ENCODE assay signal across 10 cellular contexts in the genomic region with DNA sequence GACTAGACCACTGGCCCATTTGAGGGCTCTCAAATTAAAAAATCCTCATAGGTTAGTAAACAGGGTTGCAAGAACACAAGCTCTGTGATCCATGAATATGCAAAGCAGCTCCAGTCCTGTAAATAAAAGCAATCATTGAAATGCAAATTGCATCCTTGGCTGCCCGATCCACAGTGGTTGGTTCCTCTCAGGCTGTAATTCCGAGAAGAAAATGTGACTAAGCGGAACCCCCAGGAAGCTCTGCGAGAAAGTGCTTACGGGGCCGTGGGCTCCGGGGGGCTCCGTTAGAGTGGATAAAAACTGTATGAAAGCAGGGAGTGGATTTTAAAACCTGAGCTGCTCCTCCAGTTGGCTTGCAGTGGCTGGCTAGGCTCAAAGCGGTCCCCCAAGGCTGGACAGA. TPM values are rescaled to one million over a fixed set of nuclear protein-coding genes. Genes with fewer than 3 reads are reported as not detected.
DNase-seq lines count a peak whose midpoint lies in the region; ATAC-seq and TF ChIP-seq lines count a peak whose summit lies in the region.
"Had no signal": no experiment of that assay in that cellular context is flagged by ENCODE, and none has a peak within 500 bp of the region (broad histone marks: within the 10 kb centered on the region; RNA-seq: fewer than 3 reads in every experiment).

No MANE protein-coding gene starts in this region.

- H3K27me3 ChIP-seq in psoas muscle (ENCODE audit: insufficient read depth in 3 of 3, low read length in 2 of 3), result no peaks in the 10 kb centered on the region
- H3K27me3 ChIP-seq: ascending aorta had no signal

- CTCF ChIA-PET in RWPE1 (lab: Yijun Ruan, JAX), result interaction anchor here (0.6 kb wide), 1 partner anchor 118 kb away, joined by 5 read pairs; no protein-coding TSS in a partner anchor

- no peaks in the 10 kb centered on the region for H3K36me3 ChIP-seq in ES-I3 (ENCODE audit: insufficient read depth, low read length)
- peaks cover 0 to 5% of the 10 kb centered on the region in 2 donors for H3K36me3 ChIP-seq in psoas muscle (ENCODE audit: insufficient read depth in 1 of 2, low read depth in 1 of 2)
- H3K36me3 ChIP-seq: ascending aorta had no signal

- 65 to 74% (median 71%) methylated on average over 9 of the region's 9 CpGs for WGBS in psoas muscle, 3 donors

- H3K9me3 ChIP-seq in ES-I3 (ENCODE audit: control insufficient read depth, insufficient read depth, low read length) (no peaks in the 10 kb centered on the region), iPS-18c (ENCODE audit: control insufficient read depth, insufficient read depth, low read length) (peaks cover 2% of the 10 kb centered on the region), psoas muscle (no peaks in the 10 kb centered on the region)
- H3K9me3 ChIP-seq: ascending aorta had no signal

- H3K4me1 ChIP-seq in ES-I3 (ENCODE audit: insufficient read depth, low read length), result peaks cover 20% of the 10 kb centered on the region; the same call in 1 of the 2 replicates
- H3K4me1 ChIP-seq in psoas muscle, result peaks cover 35% of the 10 kb centered on the region

- intact Hi-C loops in psoas muscle (cut with DNase I), result loop anchor here (5.0 to 10.0 kb wide), 4 partner anchors 35 to 897 kb away; a partner anchor contains a TSS

- ATAC-seq in psoas muscle (no peak), HG02798 (IDR thresholded peaks at IDR 0.05; ENCODE audit: poor library complexity, unreplicated experiment) (no peak)

- H3K27ac ChIP-seq in psoas muscle (peak overlapping the region; percentile 92), RWPE1 (no peak overlapping the region)

- H3K9ac ChIP-seq in ES-I3 (ENCODE audit: low read depth, low read length), result peak overlapping the region; percentile 85

- POLR2A ChIA-PET in RWPE1 (lab: Yijun Ruan, JAX; ENCODE audit: low non-redundant PET), result no interaction called here

- H3K4me3 ChIP-seq in iPS-18c (ENCODE audit: insufficient read depth, low read depth, low read length) (peak overlapping the region; percentile 84; the same call in 1 of the 2 replicates), psoas muscle (peak overlapping the region; percentile 92)

- no peak for TF ChIP-seq CTCF in psoas muscle (IDR thresholded peaks at IDR 0.05)
- no peak for TF ChIP-seq CTCF in RWPE1 (conservative IDR thresholded peaks at IDR 0.05; ENCODE audit: low read depth)

- peak in 44 of 58 donors; percentile 14 to 81 (median 51) for DNase-seq in anterior cingulate cortex (lab: John Stamatoyannopoulos, UW)
- no peak for DNase-seq in psoas muscle
- DNase-seq in activated T-cell treated with anti-CD3 and anti-CD28 coated beads, Interleukin-2, amount 50 U/mL, for 1 hour, result no peak
- DNase-seq in UCSD-AML1 (lab: John Stamatoyannopoulos, UW; ENCODE audit: unreplicated experiment), result no peak
- DNase-seq in RWPE1 (ENCODE audit: low spot score), result no peak
- DNase-seq: NCI-H2227 treated with DMSO at 0.1 percent for 48 hours had no signal

RNA-seq across cellular contexts. Expression of a gene that starts 2.5 kb away (rescaled TPM):
- 100 to 1,000 TPM in 3 of 4 donors, 10 to 100 TPM in 1; 38.5 to 124 (median 109) TPM for total RNA-seq in psoas muscle
- polyA plus RNA-seq in psoas muscle, result 10 to 100 TPM; 25.3 to 55.7 (median 50.9) TPM

Comparison
In these comparisons a context has a peak if more than half of its experiments do, and no peak if none do; other contexts are left out.
1. DNase-seq: peak in anterior cingulate cortex (44 of 58); none in psoas muscle (0 of 2), activated T-cell treated with anti-CD3 and anti-CD28 coated beads, Interleukin-2, amount 50 U/mL, for 1 hour (single experiment), UCSD-AML1 (single experiment) and RWPE1 (single experiment).